Comparison of ENCODE assay signal across 30 cellular contexts in genomic region chr7:22380333-22380732, GRCh38.
"Had no signal": no experiment of that assay in that cellular context is flagged by ENCODE, and none has a peak within 500 bp of the region (broad histone marks: within the 10 kb centered on the region; RNA-seq: fewer than 3 reads in every experiment).

No MANE protein-coding gene starts in this region.

- DNase-seq: natural killer cell; occipital lobe; ovary; psoas muscle; right cardiac atrium; right lobe of liver; sigmoid colon; small intestine; stimulated activated CD4-positive, alpha-beta T cell treated with anti-CD3 and anti-CD28 coated beads, Interleukin-15, amount 100 ng/mL, for 24 hours; stimulated activated CD4-positive, alpha-beta T cell treated with anti-CD3 and anti-CD28 coated beads, Interleukin-2, amount 100 ng/mL, for 24 hours; stimulated activated CD4-positive, alpha-beta T cell treated with anti-CD3 and anti-CD28 coated beads, Interleukin-2, amount 100 ng/mL, for 48 hours; stimulated activated CD4-positive, alpha-beta T cell treated with anti-CD3 and anti-CD28 coated beads, Interleukin-4, amount 100 ng/mL, for 24 hours; stimulated activated CD8-positive, alpha-beta memory T cell treated with anti-CD3 and anti-CD28 coated beads, Interleukin-4, amount 100 ng/mL, for 48 hours; stimulated activated naive CD4-positive, alpha-beta T cell; stimulated activated naive CD8-positive, alpha-beta T cell treated with anti-CD3 and anti-CD28 coated beads, Interleukin-15, amount 100 ng/mL, for 72 hours; stimulated activated naive CD8-positive, alpha-beta T cell treated with anti-CD3 and anti-CD28 coated beads, Interleukin-15, Interleukin-2, amounts not matched to agents 100 U/mL and 50 U/mL, for 24 hours; substantia nigra; thyroid gland; trophoblast cell; upper lobe of left lung had no signal

- H3K4me3 Mint-ChIP-seq: natural killer cell; nephron; neural progenitor cell; stimulated activated memory B cell treated with anti-CD40 and anti-IgM and Interleukin-4, amounts not matched to agents 10 μg/mL and 1 μg/mL and 100 μg/mL, for 72 hours; stimulated activated naive CD8-positive, alpha-beta T cell treated with anti-CD3 and anti-CD28 coated beads, Interleukin-15, amount 100 ng/mL, for 72 hours had no signal

- H3K27me3 ChIP-seq: neural progenitor cell, ovary, right lobe of liver, sigmoid colon, suprapubic skin, thyroid gland, tibial nerve, upper lobe of left lung, vagina had no signal

- H3K27me3 Mint-ChIP-seq: stimulated activated naive CD8-positive, alpha-beta T cell treated with anti-CD3 and anti-CD28 coated beads, Interleukin-15, amount 100 ng/mL, for 72 hours had no signal

- H3K4me2 ChIP-seq: neural progenitor cell had no signal

- FAIRE-seq: small intestine, urothelium cell line had no signal

- H3K79me2 ChIP-seq: parathyroid adenoma had no signal

- H3K4me3 ChIP-seq: neural progenitor cell, ovary, psoas muscle, right lobe of liver, sigmoid colon, suprapubic skin, thoracic aorta, thyroid gland, tibial nerve, upper lobe of left lung, vagina had no signal

- H2AFZ ChIP-seq: neural progenitor cell, parathyroid adenoma had no signal

- H3K4me1 ChIP-seq: neural progenitor cell, parathyroid adenoma, psoas muscle, sigmoid colon, suprapubic skin, thyroid gland, tibial nerve, vagina had no signal

- H3K9ac ChIP-seq: neural progenitor cell, parathyroid adenoma had no signal

- H3K4me1 Mint-ChIP-seq: natural killer cell; stimulated activated memory B cell treated with anti-CD40 and anti-IgM and Interleukin-4, amounts not matched to agents 10 μg/mL and 1 μg/mL and 100 μg/mL, for 72 hours; stimulated activated naive CD8-positive, alpha-beta T cell treated with anti-CD3 and anti-CD28 coated beads, Interleukin-15, amount 100 ng/mL, for 72 hours had no signal

- H3K27ac ChIP-seq: neural progenitor cell, ovary, parathyroid adenoma, psoas muscle, right lobe of liver, sigmoid colon, suprapubic skin, thoracic aorta, thyroid gland, tibial nerve, upper lobe of left lung, vagina had no signal

- H3K9me3 Mint-ChIP-seq: natural killer cell; nephron; neural progenitor cell; stimulated activated memory B cell treated with anti-CD40 and anti-IgM and Interleukin-4, amounts not matched to agents 10 μg/mL and 1 μg/mL and 100 μg/mL, for 72 hours; stimulated activated naive CD8-positive, alpha-beta T cell treated with anti-CD3 and anti-CD28 coated beads, Interleukin-15, amount 100 ng/mL, for 72 hours had no signal

- H3K9me3 ChIP-seq: ovary, psoas muscle, right lobe of liver, sigmoid colon, suprapubic skin, thoracic aorta, thyroid gland, tibial nerve, upper lobe of left lung, vagina had no signal

- H3K36me3 ChIP-seq: neural progenitor cell, ovary, right lobe of liver, sigmoid colon, suprapubic skin, thoracic aorta, thyroid gland, tibial nerve, upper lobe of left lung, vagina had no signal

- ATAC-seq: natural killer cell; psoas muscle; right cardiac atrium; right lobe of liver; stimulated activated memory B cell treated with anti-CD40 and anti-IgM and Interleukin-4, amounts not matched to agents 10 μg/mL and 1 μg/mL and 100 μg/mL, for 72 hours; stimulated activated naive CD8-positive, alpha-beta T cell treated with anti-CD3 and anti-CD28 coated beads, Interleukin-15, amount 100 ng/mL, for 72 hours; stimulated activated naive CD8-positive, alpha-beta T cell treated with anti-CD3 and anti-CD28 coated beads, Interleukin-15, Interleukin-2, amounts not matched to agents 100 U/mL and 50 U/mL, for 24 hours had no signal

- H3K27ac Mint-ChIP-seq: natural killer cell; nephron; neural progenitor cell; progenitor cell of endocrine pancreas; stimulated activated memory B cell treated with anti-CD40 and anti-IgM and Interleukin-4, amounts not matched to agents 10 μg/mL and 1 μg/mL and 100 μg/mL, for 72 hours had no signal
